ENCODE assay signal across 11 cellular contexts in genomic region chr17:20475137-20475831, GRCh38. TPM values are rescaled to one million over a fixed set of nuclear protein-coding genes. Genes with fewer than 3 reads are reported as not detected.
"Had no signal": no experiment of that assay in that cellular context is flagged by ENCODE, and none has a peak within 500 bp of the region (broad histone marks: within the 10 kb centered on the region; RNA-seq: fewer than 3 reads in every experiment).

No MANE protein-coding gene starts in this region.

RNA-seq across cellular contexts. Expression of gene LGALS9B, which starts 7.9 kb away (rescaled TPM):
- total RNA-seq: activated CD4-positive, alpha-beta T cell treated with anti-CD3 and anti-CD28 coated beads, Interleukin-2, amount 10 ng/mL, durations not matched to agents 24 days and 14 days; activated CD8-positive, alpha-beta memory T cell treated with anti-CD3 and anti-CD28 coated beads for 36 hours; activated CD8-positive, alpha-beta T cell treated with anti-CD3 and anti-CD28 coated beads for 36 hours; activated naive CD8-positive, alpha-beta T cell treated with anti-CD3 and anti-CD28 coated beads for 36 hours; activated T-cell treated with anti-CD3 and anti-CD28 coated beads, Interleukin-2, amount 50 U/mL, for 72 hours; activated T-helper 17 cell treated with anti-CD3 and anti-CD28 coated beads, Interleukin-2, amount 50 U/mL, for 72 hours; cardiac muscle cell; PC-3; SJCRH30; T-helper 1 cell treated with Interleukin-12 subunit alpha and Interleukin-12 subunit beta and Interleukin-4 antibody, amounts not matched to agents 30 ng/mL and 1 ng/mL, for 36 hours had no signal
- polyA plus RNA-seq: cardiac muscle cell, IgD-negative memory B cell had no signal
